ENCODE assay signal across 2 cellular contexts in genomic region chr5:159101689-159102088, GRCh38.
A peak's percentile ranks its signal among the peaks of the same experiment; 100 is the strongest.
TF ChIP-seq lines count a peak whose summit lies in the region.

No MANE protein-coding gene starts in this region.

TF ChIP-seq in GM12878, 131 proteins besides CTCF, POLR2A, EP300 and RAD21:
- no peak for TF ChIP-seq CREB1 (IDR thresholded peaks at IDR 0.05; ENCODE audit: low read depth)
- 0 out of 3 replicates have a peak, but pooled peaks have one; percentile 31 for TF ChIP-seq POU2F2 (IDR thresholded peaks at IDR 0.05; ENCODE audit: borderline replicate concordance, low read depth, low read length)
- TF ChIP-seq BCL11A (IDR thresholded peaks at IDR 0.05; ENCODE audit: low read depth, low read length): 0 out of 2 replicates have a peak, but pooled peaks have one; percentile 1
- TF ChIP-seq POLR2AphosphoS5 (IDR thresholded peaks at IDR 0.05; ENCODE audit: low read length): peak; percentile 77
- peak; percentile 78; the same call in 1 of the 2 replicates for TF ChIP-seq ZNF687 (IDR thresholded peaks at IDR 0.05)
- peak; percentile 72; the same call in 1 of the 2 replicates for TF ChIP-seq SPI1 (IDR thresholded peaks at IDR 0.05; ENCODE audit: borderline replicate concordance, insufficient read depth, low read depth, low read length)
- TF ChIP-seq STAT1 (conservative IDR thresholded peaks at IDR 0.05): no peak
- TF ChIP-seq POLR2AphosphoS2 (IDR thresholded peaks at IDR 0.05; ENCODE audit: low read depth, low read length): 0 out of 2 replicates have a peak, but pooled peaks have one; percentile 8

TF ChIP-seq in HepG2, 621 proteins besides CTCF, POLR2A, EP300 and RAD21:
- TF ChIP-seq ZMAT5 (CRISPR knock-in tag; IDR thresholded peaks at IDR 0.05; ENCODE audit: borderline replicate concordance, low read depth): no peak
- no peak for TF ChIP-seq TEAD2 (CRISPR knock-in tag; IDR thresholded peaks at IDR 0.05)
- TF ChIP-seq, protein P1, sequence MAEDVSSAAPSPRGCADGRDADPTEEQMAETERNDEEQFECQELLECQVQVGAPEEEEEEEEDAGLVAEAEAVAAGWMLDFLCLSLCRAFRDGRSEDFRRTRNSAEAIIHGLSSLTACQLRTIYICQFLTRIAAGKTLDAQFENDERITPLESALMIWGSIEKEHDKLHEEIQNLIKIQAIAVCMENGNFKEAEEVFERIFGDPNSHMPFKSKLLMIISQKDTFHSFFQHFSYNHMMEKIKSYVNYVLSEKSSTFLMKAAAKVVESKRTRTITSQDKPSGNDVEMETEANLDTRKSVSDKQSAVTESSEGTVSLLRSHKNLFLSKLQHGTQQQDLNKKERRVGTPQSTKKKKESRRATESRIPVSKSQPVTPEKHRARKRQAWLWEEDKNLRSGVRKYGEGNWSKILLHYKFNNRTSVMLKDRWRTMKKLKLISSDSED (CRISPR knock-in tag; IDR thresholded peaks at IDR 0.05): no peak
- TF ChIP-seq ZFP36 (IDR thresholded peaks at IDR 0.05; ENCODE audit: borderline replicate concordance, low read depth, low read length, partially characterized antibody): no peak
- no peak for TF ChIP-seq TRIM24 (CRISPR knock-in tag; IDR thresholded peaks at IDR 0.05)
- no peak for TF ChIP-seq RARG (CRISPR knock-in tag; IDR thresholded peaks at IDR 0.05; ENCODE audit: low read depth)
- no peak for TF ChIP-seq ZMAT3 (CRISPR knock-in tag; conservative IDR thresholded peaks at IDR 0.05)
- no peak for TF ChIP-seq NFE2L2 (IDR thresholded peaks at IDR 0.05; ENCODE audit: low read length)
- TF ChIP-seq KDM5A (IDR thresholded peaks at IDR 0.05; ENCODE audit: borderline replicate concordance, low read length): no peak
- no peak for TF ChIP-seq HMG20A (CRISPR knock-in tag; IDR thresholded peaks at IDR 0.05; ENCODE audit: borderline replicate concordance)
- TF ChIP-seq NCOA2 (CRISPR knock-in tag; IDR thresholded peaks at IDR 0.05): no peak
- no peak for TF ChIP-seq ZNF556 (CRISPR knock-in tag; IDR thresholded peaks at IDR 0.05; ENCODE audit: borderline replicate concordance)
- no peak for TF ChIP-seq MAZ (IDR thresholded peaks at IDR 0.05; ENCODE audit: borderline replicate concordance, low read depth, low read length)
- TF ChIP-seq MAZ (CRISPR knock-in tag; IDR thresholded peaks at IDR 0.05; ENCODE audit: low read depth): no peak
- no peak for TF ChIP-seq GTF3A (CRISPR knock-in tag; conservative IDR thresholded peaks at IDR 0.05)
